In the genomic region with DNA sequence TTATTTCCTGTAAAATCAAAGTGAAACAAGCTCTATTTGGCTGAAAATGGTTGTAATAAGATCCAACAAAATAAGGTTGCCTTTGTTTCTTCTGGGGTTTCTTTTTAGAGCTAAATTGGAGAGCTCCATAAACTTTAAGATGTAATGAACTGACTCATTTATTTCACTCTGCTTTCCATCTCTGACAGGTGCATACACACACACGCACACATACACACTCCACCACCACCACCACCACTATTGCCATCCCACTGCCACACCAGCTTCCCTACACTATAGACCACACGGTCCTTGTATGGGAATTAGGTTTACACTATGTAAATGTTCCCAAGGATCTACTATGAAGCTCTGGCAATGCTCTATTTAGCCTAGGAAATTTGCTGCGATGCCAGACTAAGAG, we compare ENCODE assay signal across 24 cellular contexts.
DNase-seq lines count a peak whose midpoint lies in the region; ATAC-seq and TF ChIP-seq lines count a peak whose summit lies in the region.
"Had no signal": no experiment of that assay in that cellular context is flagged by ENCODE, and none has a peak within 500 bp of the region (broad histone marks: within the 10 kb centered on the region; RNA-seq: fewer than 3 reads in every experiment).

No MANE protein-coding gene starts in this region.

- H3K27me3 Mint-ChIP-seq in activated CD4-positive, alpha-beta T cell treated with anti-CD3 and anti-CD28 coated beads, Interleukin-2, amount 10 ng/mL, durations not matched to agents 24 days and 14 days, result no peaks in the 10 kb centered on the region
- no peaks in the 10 kb centered on the region for H3K27me3 Mint-ChIP-seq in activated naive CD4-positive, alpha-beta T cell treated with anti-CD3 and anti-CD28 coated beads, Interleukin-2, amount 50 U/mL, for 24 hours
- H3K27me3 Mint-ChIP-seq in activated naive CD4-positive, alpha-beta T cell treated with anti-CD3 and anti-CD28 coated beads, Interleukin-2, amount 10 ng/mL, durations not matched to agents 7 days and 5 days, result no peaks in the 10 kb centered on the region
- H3K27me3 Mint-ChIP-seq in activated naive CD8-positive, alpha-beta T cell treated with anti-CD3 and anti-CD28 coated beads for 36 hours, result no peaks in the 10 kb centered on the region
- no peaks in the 10 kb centered on the region for H3K27me3 Mint-ChIP-seq in stimulated activated naive CD8-positive, alpha-beta T cell treated with anti-CD3 and anti-CD28 coated beads, Interleukin-15, amount 100 ng/mL, for 72 hours

- ATAC-seq in stimulated activated naive CD8-positive, alpha-beta T cell treated with anti-CD3 and anti-CD28 coated beads, Interleukin-15, amount 100 ng/mL, for 72 hours, result peak; percentile 45
- ATAC-seq in GM18861 (IDR thresholded peaks at IDR 0.05; ENCODE audit: unreplicated experiment), result no peak
- ATAC-seq: HepG2, K562 had no signal

- H3K4me1 Mint-ChIP-seq in activated CD4-positive, alpha-beta T cell treated with anti-CD3 and anti-CD28 coated beads, Interleukin-2, amount 10 ng/mL, durations not matched to agents 24 days and 14 days, result peaks cover 39% of the 10 kb centered on the region
- peaks cover 84% of the 10 kb centered on the region for H3K4me1 Mint-ChIP-seq in activated naive CD4-positive, alpha-beta T cell treated with anti-CD3 and anti-CD28 coated beads, Interleukin-2, amount 50 U/mL, for 24 hours
- H3K4me1 Mint-ChIP-seq in activated naive CD4-positive, alpha-beta T cell treated with anti-CD3 and anti-CD28 coated beads, Interleukin-2, amount 10 ng/mL, durations not matched to agents 7 days and 5 days, result peaks cover 46% of the 10 kb centered on the region
- peaks cover 70% of the 10 kb centered on the region for H3K4me1 Mint-ChIP-seq in activated naive CD8-positive, alpha-beta T cell treated with anti-CD3 and anti-CD28 coated beads for 36 hours
- H3K4me1 Mint-ChIP-seq in stimulated activated naive CD8-positive, alpha-beta T cell treated with anti-CD3 and anti-CD28 coated beads, Interleukin-15, amount 100 ng/mL, for 72 hours, result peaks cover 81% of the 10 kb centered on the region

- no peak for DNase-seq in activated CD4-positive, alpha-beta T cell treated with anti-CD3 and anti-CD28 coated beads, Interleukin-2, amount 10 ng/mL, durations not matched to agents 24 days and 14 days
- no peak for DNase-seq in activated CD4-positive, alpha-beta T cell treated with anti-CD3 and anti-CD28 coated beads, Interleukin-2, amount 50 U/mL, for 1 hour
- DNase-seq in activated naive CD4-positive, alpha-beta T cell treated with anti-CD3 and anti-CD28 coated beads, Interleukin-2, amount 10 ng/mL, durations not matched to agents 7 days and 5 days, result no peak
- DNase-seq in activated naive CD8-positive, alpha-beta T cell treated with anti-CD3 and anti-CD28 coated beads for 36 hours, result no peak
- DNase-seq in stimulated activated naive CD8-positive, alpha-beta T cell treated with anti-CD3 and anti-CD28 coated beads, Interleukin-15, amount 100 ng/mL, for 72 hours, result no peak
- no peak for DNase-seq in tibial artery
- DNase-seq: 8988T, DMS53, GDM1, GOT3, HCEC 1CT, MG63, NCI-H1694 treated with DMSO at 0.1 percent for 48 hours, NCI-H2081 treated with DMSO at 0.1 percent for 48 hours, NCI-H2171 treated with DMSO at 0.1 percent for 48 hours, NCI-H446, PC-9, RPMI8226, SIG-M5 had no signal

- H3K27ac ChIP-seq in tibial artery, result no peak overlapping the region
- H3K27ac ChIP-seq: BLaER1 treated with 17β-estradiol and CSF1 and Interleukin-3, amounts not matched to agents 10 nM and 100 nM; PC-9 had no signal

- peaks cover 9% of the 10 kb centered on the region for H3K36me3 Mint-ChIP-seq in activated CD4-positive, alpha-beta T cell treated with anti-CD3 and anti-CD28 coated beads, Interleukin-2, amount 10 ng/mL, durations not matched to agents 24 days and 14 days (ENCODE audit: low read depth)
- H3K36me3 Mint-ChIP-seq in activated naive CD4-positive, alpha-beta T cell treated with anti-CD3 and anti-CD28 coated beads, Interleukin-2, amount 50 U/mL, for 24 hours, result peaks cover 2% of the 10 kb centered on the region
- no peaks in the 10 kb centered on the region for H3K36me3 Mint-ChIP-seq in activated naive CD4-positive, alpha-beta T cell treated with anti-CD3 and anti-CD28 coated beads, Interleukin-2, amount 10 ng/mL, durations not matched to agents 7 days and 5 days
- H3K36me3 Mint-ChIP-seq in activated naive CD8-positive, alpha-beta T cell treated with anti-CD3 and anti-CD28 coated beads for 36 hours, result peaks cover 8% of the 10 kb centered on the region

- intact Hi-C loops in activated CD4-positive, alpha-beta T cell treated with anti-CD3 and anti-CD28 coated beads, Interleukin-2, amount 10 ng/mL, durations not matched to agents 24 days and 14 days (cut with micrococcal nuclease), result loop anchor here (5.0 kb wide), 1 partner anchor 381 kb away; no protein-coding TSS in a partner anchor
- intact Hi-C loops in tibial artery (cut with DNase I; ENCODE audit: low total_unique reads), result no loop called here

- no peaks in the 10 kb centered on the region for H3K27me3 ChIP-seq in tibial artery
- H3K27me3 ChIP-seq: BLaER1 treated with 17β-estradiol and CSF1 and Interleukin-3, amounts not matched to agents 10 nM and 100 nM; MG63 had no signal

- H3K36me3 ChIP-seq in tibial artery, result no peaks in the 10 kb centered on the region
- H3K36me3 ChIP-seq: BLaER1 treated with 17β-estradiol and CSF1 and Interleukin-3, amounts not matched to agents 10 nM and 100 nM; MG63 had no signal

- no peak for TF ChIP-seq CTCF in tibial artery (IDR thresholded peaks at IDR 0.05)

- no peak overlapping the region for H3K4me3 Mint-ChIP-seq in activated CD4-positive, alpha-beta T cell treated with anti-CD3 and anti-CD28 coated beads, Interleukin-2, amount 10 ng/mL, durations not matched to agents 24 days and 14 days
- H3K4me3 Mint-ChIP-seq in activated naive CD4-positive, alpha-beta T cell treated with anti-CD3 and anti-CD28 coated beads, Interleukin-2, amount 50 U/mL, for 24 hours, result no peak overlapping the region
- H3K4me3 Mint-ChIP-seq in activated naive CD4-positive, alpha-beta T cell treated with anti-CD3 and anti-CD28 coated beads, Interleukin-2, amount 10 ng/mL, durations not matched to agents 7 days and 5 days, result no peak overlapping the region
- H3K4me3 Mint-ChIP-seq in activated naive CD8-positive, alpha-beta T cell treated with anti-CD3 and anti-CD28 coated beads for 36 hours, result no peak overlapping the region
- H3K4me3 Mint-ChIP-seq in stimulated activated naive CD8-positive, alpha-beta T cell treated with anti-CD3 and anti-CD28 coated beads, Interleukin-15, amount 100 ng/mL, for 72 hours, result peak overlapping the region in 1 of 2 donors; percentile 14

- H3K9me3 ChIP-seq in tibial artery, result no peaks in the 10 kb centered on the region
- H3K9me3 ChIP-seq: BLaER1 treated with 17β-estradiol and CSF1 and Interleukin-3, amounts not matched to agents 10 nM and 100 nM; MG63 had no signal

- CTCF ChIA-PET in activated naive CD4-positive, alpha-beta T cell treated with anti-CD3 and anti-CD28 coated beads, Interleukin-2, amount 10 ng/mL, durations not matched to agents 7 days and 5 days (lab: Charles Lee), result interaction anchor here (0.7 to 3.3 kb wide), 5 partner anchors 16 to 958 kb away, joined by 3 to 19 read pairs (median 8); no protein-coding TSS in a partner anchor

- peak overlapping the region; percentile 22 for H3K27ac Mint-ChIP-seq in activated CD4-positive, alpha-beta T cell treated with anti-CD3 and anti-CD28 coated beads, Interleukin-2, amount 10 ng/mL, durations not matched to agents 24 days and 14 days
- peak overlapping the region; percentile 44 for H3K27ac Mint-ChIP-seq in activated naive CD4-positive, alpha-beta T cell treated with anti-CD3 and anti-CD28 coated beads, Interleukin-2, amount 50 U/mL, for 24 hours
- H3K27ac Mint-ChIP-seq in activated naive CD4-positive, alpha-beta T cell treated with anti-CD3 and anti-CD28 coated beads, Interleukin-2, amount 10 ng/mL, durations not matched to agents 7 days and 5 days, result no peak overlapping the region
- H3K27ac Mint-ChIP-seq in activated naive CD8-positive, alpha-beta T cell treated with anti-CD3 and anti-CD28 coated beads for 36 hours, result peak overlapping the region; percentile 0
- peak overlapping the region in 1 of 2 donors; percentile 48 for H3K27ac Mint-ChIP-seq in stimulated activated naive CD8-positive, alpha-beta T cell treated with anti-CD3 and anti-CD28 coated beads, Interleukin-15, amount 100 ng/mL, for 72 hours

- H3K4me3 ChIP-seq in tibial artery, result no peak overlapping the region
- H3K4me3 ChIP-seq: BLaER1 treated with 17β-estradiol and CSF1 and Interleukin-3, amounts not matched to agents 10 nM and 100 nM; K562; MG63; PC-9 had no signal

- H3K4me1 ChIP-seq in tibial artery, result peaks cover 0 to 4% (median 0%) of the 10 kb centered on the region in 4 donors

- no peaks in the 10 kb centered on the region for H3K9me3 Mint-ChIP-seq in activated CD4-positive, alpha-beta T cell treated with anti-CD3 and anti-CD28 coated beads, Interleukin-2, amount 10 ng/mL, durations not matched to agents 24 days and 14 days
- peaks cover 5% of the 10 kb centered on the region for H3K9me3 Mint-ChIP-seq in activated naive CD4-positive, alpha-beta T cell treated with anti-CD3 and anti-CD28 coated beads, Interleukin-2, amount 50 U/mL, for 24 hours
- peaks cover 5% of the 10 kb centered on the region for H3K9me3 Mint-ChIP-seq in activated naive CD4-positive, alpha-beta T cell treated with anti-CD3 and anti-CD28 coated beads, Interleukin-2, amount 10 ng/mL, durations not matched to agents 7 days and 5 days
- H3K9me3 Mint-ChIP-seq in activated naive CD8-positive, alpha-beta T cell treated with anti-CD3 and anti-CD28 coated beads for 36 hours, result peaks cover 6% of the 10 kb centered on the region
- no peaks in the 10 kb centered on the region for H3K9me3 Mint-ChIP-seq in stimulated activated naive CD8-positive, alpha-beta T cell treated with anti-CD3 and anti-CD28 coated beads, Interleukin-15, amount 100 ng/mL, for 72 hours
